ENCODE assay signal across 22 cellular contexts in the genomic region with DNA sequence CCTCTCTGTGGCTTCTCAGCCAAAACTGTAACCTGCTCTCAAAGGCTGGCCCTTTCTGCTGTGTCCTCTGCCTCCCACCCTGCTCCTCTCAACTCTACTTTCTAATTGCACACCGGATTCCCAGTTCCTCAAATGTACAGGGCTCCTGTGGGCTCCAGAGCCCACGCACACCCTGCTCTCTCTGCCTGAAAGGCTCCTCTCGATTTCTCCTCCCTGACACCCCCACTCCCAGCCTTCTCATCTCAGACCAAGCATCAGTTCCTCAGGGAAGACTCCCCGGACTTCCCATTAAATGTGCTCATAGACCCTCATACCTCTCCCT.
A peak's percentile ranks its signal among the peaks of the same experiment; 100 is the strongest.
DNase-seq lines count a peak whose midpoint lies in the region; ATAC-seq, FAIRE-seq and TF ChIP-seq lines count a peak whose summit lies in the region.
"Had no signal": no experiment of that assay in that cellular context is flagged by ENCODE, and none has a peak within 500 bp of the region (broad histone marks: within the 10 kb centered on the region; RNA-seq: fewer than 3 reads in every experiment).

No MANE protein-coding gene starts in this region.

- DNase-seq in GM12865 (ENCODE audit: low read depth) (peak; percentile 28), GM12878 (ENCODE audit: low read depth, low spot score) (no peak), RCC 7860 (ENCODE audit: low spot score) (no peak), T-helper 17 cell (no peak)
- DNase-seq in stimulated activated CD8-positive, alpha-beta memory T cell treated with anti-CD3 and anti-CD28 coated beads, Interleukin-4, amount 100 ng/mL, for 48 hours, result no peak
- DNase-seq: ACHN; activated CD4-positive, alpha-beta T cell treated with anti-CD3 and anti-CD28 coated beads, Interleukin-2, amount 50 U/mL, for 4 hours; activated gamma-delta T cell treated with Interleukin-2 at 50 U/mL for 16 hours; activated T-cell treated with anti-CD3 and anti-CD28 coated beads for 4 hours; C1 segment of cervical spinal cord; colonic mucosa; left cardiac atrium; NCI-H1417; NCI-H2107; NCI-H526; sigmoid colon; SW 1271 had no signal

- peaks cover 9% of the 10 kb centered on the region for H3K4me1 ChIP-seq in GM12878 (ENCODE audit: control insufficient read depth, insufficient read depth, low read length)
- H3K4me1 ChIP-seq: breast epithelium, colonic mucosa had no signal

- SMC1A ChIA-PET in GM12878 (lab: Charles Lee; ENCODE audit: uncharacterized antibody, unreplicated experiment), result interaction anchor here (1.4 kb wide), 1 partner anchor 28 kb away, joined by 3 read pairs; no protein-coding TSS in a partner anchor

- TF ChIP-seq CTCF in GM12865 (IDR thresholded peaks at IDR 0.05; ENCODE audit: insufficient read depth, low read depth, low read length, missing control alignments) (no peak), GM12878 (IDR thresholded peaks at IDR 0.05 in 2 of 3, conservative IDR thresholded peaks at IDR 0.05 in 1 of 3; ENCODE audit: control insufficient read depth in 2 of 3, extremely low read depth in 1 of 3, insufficient read depth in 1 of 3, low read depth in 3 of 3, low read length in 3 of 3) (no peak)

- 4% methylated on average over 4 of the region's 4 CpGs for WGBS in GM12878 (ENCODE audit: insufficient coverage, insufficient replicate concordance, low lambda C conversion rate, missing lambda C conversion rate)

- no TSS peak for BruUV-seq in GM12878 (replicated peaks; lab: Mats Ljungman, UMichigan)

- ATAC-seq in GM19372 (IDR thresholded peaks at IDR 0.05; ENCODE audit: low read depth, unreplicated experiment) (peak; percentile 56), HG02852 (IDR thresholded peaks at IDR 0.05; ENCODE audit: unreplicated experiment) (peak; percentile 83), GM12878 (no peak), GM21367 (IDR thresholded peaks at IDR 0.05; ENCODE audit: unreplicated experiment) (no peak), T-helper 17 cell (no peak)
- ATAC-seq: left cardiac atrium had no signal

- H3K9me3 ChIP-seq in GM12878 (replicated peaks; ENCODE audit: control insufficient read depth, insufficient read depth, low read length) (no peaks in the 10 kb centered on the region; the same call in 2 of the 3 replicates), T-helper 17 cell (ENCODE audit: control insufficient read depth, low read length, poor library complexity, severe bottlenecking) (no peaks in the 10 kb centered on the region)
- H3K9me3 ChIP-seq: breast epithelium, colonic mucosa, sigmoid colon had no signal

- H3K36me3 ChIP-seq in GM12878 (ENCODE audit: control insufficient read depth in 2 of 2, insufficient read depth in 2 of 2, low read length in 1 of 2), result no peaks in the 10 kb centered on the region
- H3K36me3 ChIP-seq: breast epithelium, colonic mucosa, sigmoid colon had no signal

- RAD21 ChIA-PET in GM12878 (lab: Charles Lee; ENCODE audit: unreplicated experiment), result no interaction called here

- H2AFZ ChIP-seq in GM12878 (ENCODE audit: control insufficient read depth, low read depth, low read length), result no peak overlapping the region

- FAIRE-seq in GM12878 (lab: Jason Lieb, UNC), result no peak
- FAIRE-seq in RCC 7860 (lab: Jason Lieb, UNC), result no peak

- no peak overlapping the region for H3K9ac ChIP-seq in GM12878 (ENCODE audit: control insufficient read depth, insufficient read depth, low read length)

- CTCF ChIA-PET in GM12878 (lab: Yijun Ruan, JAX), result interaction anchor here (0.8 kb wide), 1 partner anchor 23 kb away, joined by 4 read pairs; no protein-coding TSS in a partner anchor

- TF ChIP-seq EP300 in GM12878 (IDR thresholded peaks at IDR 0.05; ENCODE audit: borderline replicate concordance in 1 of 2, control insufficient read depth in 1 of 2, low read depth in 2 of 2, low read length in 2 of 2), result no peak

- H4K20me1 ChIP-seq in GM12878 (ENCODE audit: control insufficient read depth, insufficient read depth), result no peaks in the 10 kb centered on the region

- no peak overlapping the region for H3K4me3 Mint-ChIP-seq in T-helper 17 cell
- H3K4me3 Mint-ChIP-seq: nephron had no signal

- H3K4me3 ChIP-seq in GM12865 (ENCODE audit: low read depth, low read length), result no peak overlapping the region
- no peak overlapping the region for H3K4me3 ChIP-seq in GM12878
- H3K4me3 ChIP-seq: breast epithelium, colonic mucosa, sigmoid colon had no signal

- H3K36me3 Mint-ChIP-seq in T-helper 17 cell (ENCODE audit: low read depth), result peaks cover 5% of the 10 kb centered on the region

- intact Hi-C loops in GM12878 (cut with micrococcal nuclease; ENCODE audit: unreplicated experiment), result no loop called here

- POLR2A ChIA-PET in GM12878 (lab: Charles Lee), result no interaction called here

- peaks cover 16% of the 10 kb centered on the region for H3K27me3 Mint-ChIP-seq in T-helper 17 cell

- no peak overlapping the region for H3K27ac ChIP-seq in GM12878 (ENCODE audit: control insufficient read depth, insufficient read depth)
- H3K27ac ChIP-seq: breast epithelium, colonic mucosa, sigmoid colon had no signal

- no peaks in the 10 kb centered on the region; a peak in 2 of 4 replicates for H3K27me3 ChIP-seq in GM12878 (replicated peaks in 1 of 2; ENCODE audit: control insufficient read depth in 2 of 2, insufficient read depth in 2 of 2, low read length in 1 of 2)
- H3K27me3 ChIP-seq: breast epithelium, colonic mucosa, sigmoid colon had no signal

- TF ChIP-seq RAD21 in GM12878 (IDR thresholded peaks at IDR 0.05; ENCODE audit: insufficient read depth, low read depth, low read length), result no peak

- peak overlapping the region; percentile 51; the same call in 1 of the 2 replicates for H3K4me2 ChIP-seq in GM12878 (ENCODE audit: control insufficient read depth, insufficient read depth)

- no peaks in the 10 kb centered on the region for H3K4me1 Mint-ChIP-seq in T-helper 17 cell
- H3K4me1 Mint-ChIP-seq: nephron had no signal

- in situ Hi-C loops in GM12878 (cut with MboI), result no loop called here

- H3K27ac Mint-ChIP-seq in T-helper 17 cell, result no peak overlapping the region
- H3K27ac Mint-ChIP-seq: nephron had no signal

- H3K79me2 ChIP-seq in GM12878 (ENCODE audit: control insufficient read depth, insufficient read depth, low read length), result no peaks in the 10 kb centered on the region

- TF ChIP-seq POLR2A in GM12878 (IDR thresholded peaks at IDR 0.05; ENCODE audit: low read depth, low read length), result no peak

TF ChIP-seq in GM12878, 131 proteins besides CTCF, POLR2A, EP300 and RAD21:
- TF ChIP-seq RUNX3 (IDR thresholded peaks at IDR 0.05; ENCODE audit: low read length), result peak; percentile 49; the same call in 1 of the 2 replicates
- TF ChIP-seq, protein P1, sequence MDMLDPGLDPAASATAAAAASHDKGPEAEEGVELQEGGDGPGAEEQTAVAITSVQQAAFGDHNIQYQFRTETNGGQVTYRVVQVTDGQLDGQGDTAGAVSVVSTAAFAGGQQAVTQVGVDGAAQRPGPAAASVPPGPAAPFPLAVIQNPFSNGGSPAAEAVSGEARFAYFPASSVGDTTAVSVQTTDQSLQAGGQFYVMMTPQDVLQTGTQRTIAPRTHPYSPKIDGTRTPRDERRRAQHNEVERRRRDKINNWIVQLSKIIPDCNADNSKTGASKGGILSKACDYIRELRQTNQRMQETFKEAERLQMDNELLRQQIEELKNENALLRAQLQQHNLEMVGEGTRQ (IDR thresholded peaks at IDR 0.05; ENCODE audit: borderline replicate concordance, low read depth, low read length), result no peak
- no peak for TF ChIP-seq SREBF2 (IDR thresholded peaks at IDR 0.05; ENCODE audit: low read length)
- no peak for TF ChIP-seq TARDBP (IDR thresholded peaks at IDR 0.05; ENCODE audit: borderline replicate concordance)
- peak; percentile 61; the same call in 1 of the 2 replicates for TF ChIP-seq IRF4 (IDR thresholded peaks at IDR 0.05; ENCODE audit: low read depth, low read length)
- TF ChIP-seq E2F8 (IDR thresholded peaks at IDR 0.05; ENCODE audit: low read depth, partially characterized antibody), result no peak
- peak; percentile 56; the same call in 1 of the 2 replicates for TF ChIP-seq BCL11A (IDR thresholded peaks at IDR 0.05; ENCODE audit: low read depth, low read length)
- 0 out of 2 replicates have a peak, but pooled peaks have one; percentile 31 for TF ChIP-seq NFIC (IDR thresholded peaks at IDR 0.05; ENCODE audit: low read depth, low read length)
- TF ChIP-seq MEF2A (IDR thresholded peaks at IDR 0.05; ENCODE audit: insufficient read depth, low read depth, low read length), result 0 out of 2 replicates have a peak, but pooled peaks have one; percentile 29
- peak; percentile 87 for TF ChIP-seq SPI1 (IDR thresholded peaks at IDR 0.05; ENCODE audit: borderline replicate concordance, insufficient read depth, low read depth, low read length)
- TF ChIP-seq EED (IDR thresholded peaks at IDR 0.05; ENCODE audit: low read depth), result no peak
- no peak for TF ChIP-seq MEF2B (IDR thresholded peaks at IDR 0.05; ENCODE audit: partially characterized antibody, poor library complexity, severe bottlenecking)

Comparison
In these comparisons a context has a peak if more than half of its experiments do, and no peak if none do; other contexts are left out.
1. ATAC-seq: peak in GM19372 (single experiment) and HG02852 (single experiment); none in GM12878 (single experiment), GM21367 (single experiment) and T-helper 17 cell (single experiment).